18 cellular contexts compared by ENCODE assay signal in genomic region chr17:1055231-1055630, GRCh38.
"Had no signal": no experiment of that assay in that cellular context is flagged by ENCODE, and none has a peak within 500 bp of the region (broad histone marks: within the 10 kb centered on the region; RNA-seq: fewer than 3 reads in every experiment).

No MANE protein-coding gene starts in this region.

- H3K4me1 ChIP-seq: colonic mucosa, testis, upper lobe of right lung, vagina had no signal

- H3K4me3 ChIP-seq: colonic mucosa, esophagus squamous epithelium, gastroesophageal sphincter, psoas muscle, sigmoid colon, skin epidermis, testis, tibial nerve, upper lobe of right lung, vagina had no signal

- H3K27me3 ChIP-seq: colonic mucosa, esophagus squamous epithelium, gastroesophageal sphincter, sigmoid colon, testis, tibial nerve, upper lobe of right lung, vagina had no signal

- H3K27ac ChIP-seq: colonic mucosa, psoas muscle, skin epidermis, testis, upper lobe of right lung had no signal

- DNase-seq: colonic mucosa; dermis blood vessel endothelial cell; esophagus squamous epithelium; immature natural killer cell; left colon; nephron progenitor cell; stimulated activated CD4-positive, alpha-beta T cell treated with anti-CD3 and anti-CD28 coated beads, Interleukin-2, amount 100 ng/mL, for 24 hours; stimulated activated CD4-positive, alpha-beta T cell treated with anti-CD3 and anti-CD28 coated beads, Interleukin-4, amount 100 ng/mL, for 4 hours; stimulated activated naive B cell treated with anti-CD40 and anti-IgM and Interleukin-4, amounts not matched to agents 10 μg/mL and 1 μg/mL and 100 μg/mL, for 72 hours; testis; upper lobe of right lung had no signal

- H3K9me3 ChIP-seq: colonic mucosa, esophagus squamous epithelium, gastroesophageal sphincter, psoas muscle, sigmoid colon, testis, tibial nerve, upper lobe of right lung, vagina had no signal

- FAIRE-seq: keratinocyte had no signal
